Comparison of ENCODE assay signal across 31 cellular contexts in genomic region chr15:25711691-25712090, GRCh38.
"Had no signal": no experiment of that assay in that cellular context is flagged by ENCODE, and none has a peak within 500 bp of the region (broad histone marks: within the 10 kb centered on the region; RNA-seq: fewer than 3 reads in every experiment).

No MANE protein-coding gene starts in this region.

- H3K4me1 Mint-ChIP-seq: activated CD4-positive, alpha-beta memory T cell treated with anti-CD3 and anti-CD28 coated beads, Interleukin-2, amount 10 ng/mL, durations not matched to agents 7 days and 5 days; activated naive CD8-positive, alpha-beta T cell treated with anti-CD3 and anti-CD28 coated beads, Interleukin-2, amount 50 U/mL, for 24 hours; central memory CD8-positive, alpha-beta T cell; nephron; stimulated activated naive B cell treated with anti-CD40 and anti-IgM and Interleukin-4, amounts not matched to agents 10 μg/mL and 1 μg/mL and 100 μg/mL, for 72 hours had no signal

- H3K36me3 ChIP-seq: left ventricle myocardium inferior, prostate gland, WERI-Rb-1 had no signal

- H3K9me3 ChIP-seq: esophagus squamous epithelium, left ventricle myocardium inferior, prostate gland, tibial nerve had no signal

- H3K27me3 Mint-ChIP-seq: activated CD4-positive, alpha-beta memory T cell treated with anti-CD3 and anti-CD28 coated beads, Interleukin-2, amount 10 ng/mL, durations not matched to agents 7 days and 5 days; activated naive CD8-positive, alpha-beta T cell treated with anti-CD3 and anti-CD28 coated beads, Interleukin-2, amount 50 U/mL, for 24 hours; central memory CD8-positive, alpha-beta T cell had no signal

- DNase-seq: activated CD4-positive, alpha-beta memory T cell treated with anti-CD3 and anti-CD28 coated beads, Interleukin-2, amount 10 ng/mL, durations not matched to agents 7 days and 5 days; activated CD4-positive, alpha-beta T cell treated with anti-CD3 and anti-CD28 coated beads for 48 hours; activated CD8-positive, alpha-beta memory T cell treated with anti-CD3 and anti-CD28 coated beads, Interleukin-2, amount 50 U/mL, for 48 hours; activated naive CD4-positive, alpha-beta T cell treated with Interleukin-2 at 50 U/mL for 16 hours; activated naive CD8-positive, alpha-beta T cell treated with anti-CD3 and anti-CD28 coated beads, Interleukin-2, amount 50 U/mL, for 24 hours; activated T-cell treated with anti-CD3 and anti-CD28 coated beads, Interleukin-2, amount 50 U/mL, for 48 hours; amygdala; dermis blood vessel endothelial cell; effector CD4-positive, alpha-beta T cell; esophagus squamous epithelium; left ventricle myocardium inferior; retina; stimulated activated CD4-positive, alpha-beta T cell treated with anti-CD3 and anti-CD28 coated beads, Interleukin-15, amount 100 ng/mL, for 24 hours; stimulated activated CD4-positive, alpha-beta T cell treated with anti-CD3 and anti-CD28 coated beads, Interleukin-2, amount 100 ng/mL, for 24 hours; stimulated activated naive B cell treated with anti-CD40 and anti-IgM and Interleukin-4, amounts not matched to agents 10 μg/mL and 1 μg/mL and 100 μg/mL, for 72 hours; SW 1271; T1000; WERI-Rb-1 had no signal

- H3K27me3 ChIP-seq: esophagus squamous epithelium, tibial nerve had no signal

- H3K36me3 Mint-ChIP-seq: stimulated activated naive B cell treated with anti-CD40 and anti-IgM and Interleukin-4, amounts not matched to agents 10 μg/mL and 1 μg/mL and 100 μg/mL, for 72 hours had no signal

- H3K27ac ChIP-seq: epithelial cell of prostate, esophagus squamous epithelium, left ventricle myocardium inferior, prostate gland, tibial nerve, WERI-Rb-1 had no signal

- H3K4me3 ChIP-seq: esophagus squamous epithelium, left ventricle myocardium inferior, lung, prostate gland, smooth muscle cell, tibial nerve had no signal

- H3K4me3 Mint-ChIP-seq: activated CD4-positive, alpha-beta memory T cell treated with anti-CD3 and anti-CD28 coated beads, Interleukin-2, amount 10 ng/mL, durations not matched to agents 7 days and 5 days; activated naive CD8-positive, alpha-beta T cell treated with anti-CD3 and anti-CD28 coated beads, Interleukin-2, amount 50 U/mL, for 24 hours; central memory CD8-positive, alpha-beta T cell; nephron; stimulated activated naive B cell treated with anti-CD40 and anti-IgM and Interleukin-4, amounts not matched to agents 10 μg/mL and 1 μg/mL and 100 μg/mL, for 72 hours; T-helper 1 cell treated with Interleukin-12 subunit alpha and Interleukin-12 subunit beta and Interleukin-4 antibody, amounts not matched to agents 30 μg/mL and 1 μg/mL, for 36 hours had no signal

- H3K9me3 Mint-ChIP-seq: activated CD4-positive, alpha-beta memory T cell treated with anti-CD3 and anti-CD28 coated beads, Interleukin-2, amount 10 ng/mL, durations not matched to agents 7 days and 5 days; activated naive CD8-positive, alpha-beta T cell treated with anti-CD3 and anti-CD28 coated beads, Interleukin-2, amount 50 U/mL, for 24 hours; activated T-helper 2 cell treated with anti-CD3 and anti-CD28 coated beads, Interferon-gamma antibody, Interleukin-2, Interleukin-4, amounts not matched to agents 10 μg/mL and 5 μg/mL and 100 μg/mL, durations not matched to agents 14 hours and 24 hours and 36 hours; central memory CD8-positive, alpha-beta T cell; nephron; stimulated activated naive B cell treated with anti-CD40 and anti-IgM and Interleukin-4, amounts not matched to agents 10 μg/mL and 1 μg/mL and 100 μg/mL, for 72 hours; T-helper 1 cell treated with Interleukin-12 subunit alpha and Interleukin-12 subunit beta and Interleukin-4 antibody, amounts not matched to agents 30 μg/mL and 1 μg/mL, for 36 hours had no signal

- H3K27ac Mint-ChIP-seq: activated CD4-positive, alpha-beta memory T cell treated with anti-CD3 and anti-CD28 coated beads, Interleukin-2, amount 10 ng/mL, durations not matched to agents 7 days and 5 days; activated naive CD8-positive, alpha-beta T cell treated with anti-CD3 and anti-CD28 coated beads, Interleukin-2, amount 50 U/mL, for 24 hours; activated T-helper 2 cell treated with anti-CD3 and anti-CD28 coated beads, Interferon-gamma antibody, Interleukin-2, Interleukin-4, amounts not matched to agents 10 μg/mL and 5 μg/mL and 100 μg/mL, durations not matched to agents 14 hours and 24 hours and 36 hours; nephron; stimulated activated naive B cell treated with anti-CD40 and anti-IgM and Interleukin-4, amounts not matched to agents 10 μg/mL and 1 μg/mL and 100 μg/mL, for 72 hours; T-helper 1 cell treated with Interleukin-12 subunit alpha and Interleukin-12 subunit beta and Interleukin-4 antibody, amounts not matched to agents 30 μg/mL and 1 μg/mL, for 36 hours had no signal

- H3K4me1 ChIP-seq: esophagus squamous epithelium, left ventricle myocardium inferior, prostate gland, tibial nerve had no signal

- FAIRE-seq: colon, endometrium, frontal cortex, islet of Langerhans had no signal
